Comparison of ENCODE assay signal across 1 cellular context in genomic region chr7:130668258-130669050, GRCh38.
TF ChIP-seq lines count a peak whose summit lies in the region.

A gene with protein sequence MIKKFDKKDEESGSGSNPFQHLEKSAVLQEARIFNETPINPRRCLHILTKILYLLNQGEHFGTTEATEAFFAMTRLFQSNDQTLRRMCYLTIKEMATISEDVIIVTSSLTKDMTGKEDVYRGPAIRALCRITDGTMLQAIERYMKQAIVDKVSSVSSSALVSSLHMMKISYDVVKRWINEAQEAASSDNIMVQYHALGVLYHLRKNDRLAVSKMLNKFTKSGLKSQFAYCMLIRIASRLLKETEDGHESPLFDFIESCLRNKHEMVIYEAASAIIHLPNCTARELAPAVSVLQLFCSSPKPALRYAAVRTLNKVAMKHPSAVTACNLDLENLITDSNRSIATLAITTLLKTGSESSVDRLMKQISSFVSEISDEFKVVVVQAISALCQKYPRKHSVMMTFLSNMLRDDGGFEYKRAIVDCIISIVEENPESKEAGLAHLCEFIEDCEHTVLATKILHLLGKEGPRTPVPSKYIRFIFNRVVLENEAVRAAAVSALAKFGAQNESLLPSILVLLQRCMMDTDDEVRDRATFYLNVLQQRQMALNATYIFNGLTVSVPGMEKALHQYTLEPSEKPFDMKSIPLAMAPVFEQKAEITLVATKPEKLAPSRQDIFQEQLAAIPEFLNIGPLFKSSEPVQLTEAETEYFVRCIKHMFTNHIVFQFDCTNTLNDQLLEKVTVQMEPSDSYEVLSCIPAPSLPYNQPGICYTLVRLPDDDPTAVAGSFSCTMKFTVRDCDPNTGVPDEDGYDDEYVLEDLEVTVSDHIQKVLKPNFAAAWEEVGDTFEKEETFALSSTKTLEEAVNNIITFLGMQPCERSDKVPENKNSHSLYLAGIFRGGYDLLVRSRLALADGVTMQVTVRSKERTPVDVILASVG (minus strand): TSS chr7:130668748. CDS start chr7:130668668, 80 bp downstream.

TF ChIP-seq in HepG2, 621 proteins besides CTCF, POLR2A, EP300 and RAD21 (continued from another document and continues in another):
- TF ChIP-seq ZNF782 (CRISPR knock-in tag; IDR thresholded peaks at IDR 0.05; ENCODE audit: borderline replicate concordance) (no peak), RFXAP (CRISPR knock-in tag; IDR thresholded peaks at IDR 0.05; ENCODE audit: borderline replicate concordance) (no peak), ZSCAN31 (CRISPR knock-in tag; IDR thresholded peaks at IDR 0.05; ENCODE audit: low read depth) (0 out of 2 replicates have a peak, but pooled peaks have one; percentile 57), MED13 (CRISPR knock-in tag; IDR thresholded peaks at IDR 0.05) (no peak), SRSF4 (IDR thresholded peaks at IDR 0.05; ENCODE audit: low read depth, low read length, poor library complexity, severe bottlenecking) (no peak), THAP7 (CRISPR knock-in tag; IDR thresholded peaks at IDR 0.05) (no peak), SALL1 (CRISPR knock-in tag; IDR thresholded peaks at IDR 0.05) (peak; percentile 33), REPIN1 (CRISPR knock-in tag; IDR thresholded peaks at IDR 0.05; ENCODE audit: borderline replicate concordance, low read depth) (no peak), ZNF781 (CRISPR knock-in tag; IDR thresholded peaks at IDR 0.05; ENCODE audit: borderline replicate concordance, not compliant biosample characterization) (no peak), ZNF691 (CRISPR knock-in tag; IDR thresholded peaks at IDR 0.05; ENCODE audit: borderline replicate concordance, low read depth) (no peak), KAT2B (IDR thresholded peaks at IDR 0.05; ENCODE audit: borderline replicate concordance, low read depth, low read length) (no peak), NFYB (CRISPR knock-in tag; IDR thresholded peaks at IDR 0.05) (peak; percentile 83), ZNF281 (CRISPR knock-in tag; IDR thresholded peaks at IDR 0.05; ENCODE audit: borderline replicate concordance) (no peak), NFE2 (CRISPR knock-in tag; IDR thresholded peaks at IDR 0.05) (no peak), EEA1 (CRISPR knock-in tag; IDR thresholded peaks at IDR 0.05; ENCODE audit: borderline replicate concordance) (no peak), ZBTB7B (CRISPR knock-in tag; IDR thresholded peaks at IDR 0.05) (peak; percentile 79; the same call in 1 of the 2 replicates), SRSF9 (IDR thresholded peaks at IDR 0.05; ENCODE audit: borderline replicate concordance, insufficient read depth, low read depth, low read length, poor library complexity, severe bottlenecking) (no peak), NFRKB (IDR thresholded peaks at IDR 0.05) (no peak), ZNF652 (CRISPR knock-in tag; IDR thresholded peaks at IDR 0.05; ENCODE audit: borderline replicate concordance, low read depth) (no peak), MXD4 (CRISPR knock-in tag; IDR thresholded peaks at IDR 0.05) (peak; percentile 26; the same call in 1 of the 2 replicates), ZNF230 (CRISPR knock-in tag; IDR thresholded peaks at IDR 0.05) (no peak), ZNF354B (CRISPR knock-in tag; IDR thresholded peaks at IDR 0.05) (no peak), ZNF160 (CRISPR knock-in tag; IDR thresholded peaks at IDR 0.05) (no peak), STAG1 (CRISPR knock-in tag; IDR thresholded peaks at IDR 0.05) (no peak), REST (IDR thresholded peaks at IDR 0.05; ENCODE audit: borderline replicate concordance in 1 of 2, low read depth in 1 of 2, low read length in 2 of 2) (no peak), AHR (CRISPR knock-in tag; IDR thresholded peaks at IDR 0.05) (no peak), ZNF570 (CRISPR knock-in tag; IDR thresholded peaks at IDR 0.05; ENCODE audit: borderline replicate concordance) (no peak), GABPB1 (CRISPR knock-in tag; IDR thresholded peaks at IDR 0.05) (peak; percentile 92), ZNF557 (CRISPR knock-in tag; IDR thresholded peaks at IDR 0.05) (no peak), TGIF2 (CRISPR knock-in tag; IDR thresholded peaks at IDR 0.05) (0 out of 2 replicates have a peak, but pooled peaks have one; percentile 16), RCOR2 (CRISPR knock-in tag; IDR thresholded peaks at IDR 0.05) (no peak), ZNF547 (CRISPR knock-in tag; IDR thresholded peaks at IDR 0.05) (peak; percentile 56; the same call in 1 of the 2 replicates), ZNF761 (CRISPR knock-in tag; conservative IDR thresholded peaks at IDR 0.05) (no peak; the same call in 1 of the 2 replicates)
- TF ChIP-seq, protein P1, sequence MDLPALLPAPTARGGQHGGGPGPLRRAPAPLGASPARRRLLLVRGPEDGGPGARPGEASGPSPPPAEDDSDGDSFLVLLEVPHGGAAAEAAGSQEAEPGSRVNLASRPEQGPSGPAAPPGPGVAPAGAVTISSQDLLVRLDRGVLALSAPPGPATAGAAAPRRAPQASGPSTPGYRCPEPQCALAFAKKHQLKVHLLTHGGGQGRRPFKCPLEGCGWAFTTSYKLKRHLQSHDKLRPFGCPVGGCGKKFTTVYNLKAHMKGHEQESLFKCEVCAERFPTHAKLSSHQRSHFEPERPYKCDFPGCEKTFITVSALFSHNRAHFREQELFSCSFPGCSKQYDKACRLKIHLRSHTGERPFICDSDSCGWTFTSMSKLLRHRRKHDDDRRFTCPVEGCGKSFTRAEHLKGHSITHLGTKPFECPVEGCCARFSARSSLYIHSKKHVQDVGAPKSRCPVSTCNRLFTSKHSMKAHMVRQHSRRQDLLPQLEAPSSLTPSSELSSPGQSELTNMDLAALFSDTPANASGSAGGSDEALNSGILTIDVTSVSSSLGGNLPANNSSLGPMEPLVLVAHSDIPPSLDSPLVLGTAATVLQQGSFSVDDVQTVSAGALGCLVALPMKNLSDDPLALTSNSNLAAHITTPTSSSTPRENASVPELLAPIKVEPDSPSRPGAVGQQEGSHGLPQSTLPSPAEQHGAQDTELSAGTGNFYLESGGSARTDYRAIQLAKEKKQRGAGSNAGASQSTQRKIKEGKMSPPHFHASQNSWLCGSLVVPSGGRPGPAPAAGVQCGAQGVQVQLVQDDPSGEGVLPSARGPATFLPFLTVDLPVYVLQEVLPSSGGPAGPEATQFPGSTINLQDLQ (CRISPR knock-in tag; IDR thresholded peaks at IDR 0.05), result no peak
- TF ChIP-seq, protein P2, sequence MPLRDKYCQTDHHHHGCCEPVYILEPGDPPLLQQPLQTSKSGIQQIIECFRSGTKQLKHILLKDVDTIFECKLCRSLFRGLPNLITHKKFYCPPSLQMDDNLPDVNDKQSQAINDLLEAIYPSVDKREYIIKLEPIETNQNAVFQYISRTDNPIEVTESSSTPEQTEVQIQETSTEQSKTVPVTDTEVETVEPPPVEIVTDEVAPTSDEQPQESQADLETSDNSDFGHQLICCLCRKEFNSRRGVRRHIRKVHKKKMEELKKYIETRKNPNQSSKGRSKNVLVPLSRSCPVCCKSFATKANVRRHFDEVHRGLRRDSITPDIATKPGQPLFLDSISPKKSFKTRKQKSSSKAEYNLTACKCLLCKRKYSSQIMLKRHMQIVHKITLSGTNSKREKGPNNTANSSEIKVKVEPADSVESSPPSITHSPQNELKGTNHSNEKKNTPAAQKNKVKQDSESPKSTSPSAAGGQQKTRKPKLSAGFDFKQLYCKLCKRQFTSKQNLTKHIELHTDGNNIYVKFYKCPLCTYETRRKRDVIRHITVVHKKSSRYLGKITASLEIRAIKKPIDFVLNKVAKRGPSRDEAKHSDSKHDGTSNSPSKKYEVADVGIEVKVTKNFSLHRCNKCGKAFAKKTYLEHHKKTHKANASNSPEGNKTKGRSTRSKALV (CRISPR knock-in tag; IDR thresholded peaks at IDR 0.05), result no peak
- TF ChIP-seq, protein P3, sequence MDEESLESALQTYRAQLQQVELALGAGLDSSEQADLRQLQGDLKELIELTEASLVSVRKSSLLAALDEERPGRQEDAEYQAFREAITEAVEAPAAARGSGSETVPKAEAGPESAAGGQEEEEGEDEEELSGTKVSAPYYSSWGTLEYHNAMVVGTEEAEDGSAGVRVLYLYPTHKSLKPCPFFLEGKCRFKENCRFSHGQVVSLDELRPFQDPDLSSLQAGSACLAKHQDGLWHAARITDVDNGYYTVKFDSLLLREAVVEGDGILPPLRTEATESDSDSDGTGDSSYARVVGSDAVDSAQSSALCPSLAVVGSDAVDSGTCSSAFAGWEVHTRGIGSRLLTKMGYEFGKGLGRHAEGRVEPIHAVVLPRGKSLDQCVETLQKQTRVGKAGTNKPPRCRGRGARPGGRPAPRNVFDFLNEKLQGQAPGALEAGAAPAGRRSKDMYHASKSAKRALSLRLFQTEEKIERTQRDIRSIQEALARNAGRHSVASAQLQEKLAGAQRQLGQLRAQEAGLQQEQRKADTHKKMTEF (CRISPR knock-in tag; IDR thresholded peaks at IDR 0.05), result peak; percentile 37; the same call in 1 of the 2 replicates
